Comparison of ENCODE assay signal across 24 cellular contexts in genomic region chr3:99762901-99763300, GRCh38. TPM values are rescaled to one million over a fixed set of nuclear protein-coding genes. Genes with fewer than 3 reads are reported as not detected.
A peak's percentile ranks its signal among the peaks of the same experiment; 100 is the strongest.
DNase-seq lines count a peak whose midpoint lies in the region; ATAC-seq, FAIRE-seq and TF ChIP-seq lines count a peak whose summit lies in the region.
"Had no signal": no experiment of that assay in that cellular context is flagged by ENCODE, and none has a peak within 500 bp of the region (broad histone marks: within the 10 kb centered on the region; RNA-seq: fewer than 3 reads in every experiment).

No MANE protein-coding gene starts in this region.

- no peak for ATAC-seq in IMR-90 (ENCODE audit: low read depth)
- ATAC-seq: A549; CD8-positive, alpha-beta T cell had no signal

- H3K4me2 ChIP-seq in IMR-90 (ENCODE audit: low read depth, low read length) (no peak overlapping the region), keratinocyte (ENCODE audit: control insufficient read depth, extremely low read depth, insufficient read depth, low read depth, low read length) (no peak overlapping the region)
- H3K4me2 ChIP-seq: A549; BLaER1 treated with 17β-estradiol and CSF1 and Interleukin-3, amounts not matched to agents 10 nM and 100 nM had no signal

- no peak overlapping the region for H2BK5ac ChIP-seq in IMR-90 (ENCODE audit: low read depth, low read length, poor library complexity, severe bottlenecking)

- H3K27ac ChIP-seq in IMR-90 (ENCODE audit: insufficient read depth, low read length), result no peak overlapping the region
- H3K27ac ChIP-seq in keratinocyte (ENCODE audit: control insufficient read depth, insufficient read depth, low read length), result no peak overlapping the region
- H3K27ac ChIP-seq: 22Rv1; A549; BLaER1 treated with 17β-estradiol and CSF1 and Interleukin-3, amounts not matched to agents 10 nM and 100 nM; C4-2B had no signal

- H3K27me3 ChIP-seq in IMR-90 (ENCODE audit: control insufficient read depth, insufficient read depth, low read length) (no peaks in the 10 kb centered on the region), keratinocyte (ENCODE audit: control insufficient read depth, extremely low read depth, insufficient read depth, low read length) (no peaks in the 10 kb centered on the region)
- H3K27me3 ChIP-seq: BLaER1 treated with 17β-estradiol and CSF1 and Interleukin-3, amounts not matched to agents 10 nM and 100 nM had no signal

- no CpG with 5 or more reads among the region's 1 CpG for WGBS in IMR-90 (ENCODE audit: extremely low coverage in 2 of 2, insufficient read length in 1 of 2), 2 experiments

- H2BK120ac ChIP-seq in IMR-90 (ENCODE audit: low read depth, low read length), result no peak overlapping the region

- H3K27ac Mint-ChIP-seq in chondrocyte (ENCODE audit: unreplicated experiment), result peak overlapping the region; percentile 85
- H3K27ac Mint-ChIP-seq in osteocyte (ENCODE audit: unreplicated experiment), result peak overlapping the region; percentile 75
- H3K27ac Mint-ChIP-seq: B cell; CD4-positive, alpha-beta T cell; CD8-positive, alpha-beta T cell had no signal

- H3K79me2 ChIP-seq in keratinocyte (ENCODE audit: control insufficient read depth, insufficient read depth, low read length), result no peaks in the 10 kb centered on the region

- no peak overlapping the region for H3K23ac ChIP-seq in IMR-90 (ENCODE audit: low read depth, low read length)

- no peak for TF ChIP-seq POLR2A in IMR-90 (IDR thresholded peaks at IDR 0.05; ENCODE audit: low read depth, low read length)

- POLR2A ChIA-PET in IMR-90 (lab: Charles Lee; ENCODE audit: unreplicated experiment), result no interaction called here

- no peak for TF ChIP-seq RAD21 in IMR-90 (IDR thresholded peaks at IDR 0.05; ENCODE audit: low read length)

- no peak overlapping the region for H2BK20ac ChIP-seq in IMR-90 (ENCODE audit: low read depth, low read length)

- H2BK15ac ChIP-seq in IMR-90 (ENCODE audit: low read depth, low read length), result no peak overlapping the region

- H2AK9ac ChIP-seq in IMR-90 (replicated peaks; ENCODE audit: low read depth, low read length, poor library complexity), result no peak overlapping the region

- H3K4me1 Mint-ChIP-seq in chondrocyte (ENCODE audit: low read depth), result peaks cover 96% of the 10 kb centered on the region
- peaks cover 84% of the 10 kb centered on the region for H3K4me1 Mint-ChIP-seq in osteocyte (ENCODE audit: unreplicated experiment)
- H3K4me1 Mint-ChIP-seq: B cell had no signal

- H2AFZ ChIP-seq in IMR-90 (replicated peaks; ENCODE audit: low read length, poor library complexity), result no peak overlapping the region
- no peak overlapping the region for H2AFZ ChIP-seq in keratinocyte (ENCODE audit: control insufficient read depth, low read length)

- H3K27me3 Mint-ChIP-seq in chondrocyte (ENCODE audit: low read depth) (no peaks in the 10 kb centered on the region), osteocyte (ENCODE audit: unreplicated experiment) (no peaks in the 10 kb centered on the region)

- no TSS peak for BruUV-seq in IMR-90 (replicated peaks; lab: Mats Ljungman, UMichigan)

- DNase-seq in IMR-90 (no peak), chondrocyte (ENCODE audit: low spot score) (no peak), keratinocyte (ENCODE audit: low read depth, low spot score) (no peak), osteocyte (ENCODE audit: extremely low spot score, unreplicated experiment) (no peak), NCI-H2227 treated with DMSO at 0.1 percent for 48 hours (lab: John Stamatoyannopoulos, UW) (no peak), head of caudate nucleus (no peak), T-helper 2 cell (no peak)
- DNase-seq: AML-193; CD4-positive, alpha-beta T cell; CD8-positive, alpha-beta T cell; COR-L47; DMS 273 treated with DMSO at 0.1 percent for 48 hours; DMS153; DMS53; DMS79 treated with DMSO at 0.1 percent for 48 hours; GF-D8 had no signal

- peaks cover 4 to 8% of the 10 kb centered on the region in 2 experiments; a peak in 2 of 4 replicates for H3K79me1 ChIP-seq in IMR-90 (ENCODE audit: low read depth in 1 of 2, low read length in 2 of 2)

- FAIRE-seq in keratinocyte (lab: Jason Lieb, UNC), result peak; percentile 5
- FAIRE-seq: A549, G401.6, GM12891, GM19239 had no signal

- dilution Hi-C loops in IMR-90 (cut with HindIII; ENCODE audit: low sequenced_read_pairs, unreplicated experiment) (loop anchor here (25.0 kb wide), 1 partner anchor 751 kb away; no protein-coding TSS in a partner anchor), keratinocyte (cut with MboI; ENCODE audit: extremely low pct_ligation_motif_present, low sequenced_read_pairs) (loop anchor here (25.0 kb wide), 1 partner anchor 751 kb away; no protein-coding TSS in a partner anchor)

- H3K56ac ChIP-seq in IMR-90 (ENCODE audit: extremely low read depth, insufficient read depth, low read length), result no peak overlapping the region

- H3K36me3 Mint-ChIP-seq in chondrocyte (ENCODE audit: low read depth) (peaks cover 25% of the 10 kb centered on the region), osteocyte (ENCODE audit: unreplicated experiment) (peaks cover 61% of the 10 kb centered on the region)
- H3K36me3 Mint-ChIP-seq: CD8-positive, alpha-beta T cell had no signal

- peaks cover 6% of the 10 kb centered on the region for H3K9me1 ChIP-seq in IMR-90 (ENCODE audit: insufficient read depth, low read length)
- H3K9me1 ChIP-seq in keratinocyte (ENCODE audit: control insufficient read depth, extremely low read depth, insufficient read depth, low read length), result no peaks in the 10 kb centered on the region

- no peak overlapping the region for H4K5ac ChIP-seq in IMR-90 (ENCODE audit: low read depth, low read length)

- in situ Hi-C loops in IMR-90 (cut with MboI; ENCODE audit: low sequenced_read_pairs), result loop anchor here (25.0 kb wide), 1 partner anchor 1151 kb away; no protein-coding TSS in a partner anchor

- H3K4me3 ChIP-seq in IMR-90 (ENCODE audit: insufficient read depth, low read depth, low read length), result no peak overlapping the region
- no peak overlapping the region for H3K4me3 ChIP-seq in keratinocyte (ENCODE audit: control insufficient read depth in 2 of 3, extremely low read depth in 1 of 3, insufficient read depth in 2 of 3, low read depth in 1 of 3, low read length in 3 of 3)
- H3K4me3 ChIP-seq: A549; BLaER1 treated with 17β-estradiol and CSF1 and Interleukin-3, amounts not matched to agents 10 nM and 100 nM had no signal

- H3K9me3 Mint-ChIP-seq in chondrocyte (ENCODE audit: low read depth), result no peaks in the 10 kb centered on the region
- no peaks in the 10 kb centered on the region for H3K9me3 Mint-ChIP-seq in osteocyte (ENCODE audit: unreplicated experiment)
- H3K9me3 Mint-ChIP-seq: CD4-positive, alpha-beta T cell; CD8-positive, alpha-beta T cell had no signal

- no peak overlapping the region for H2AK5ac ChIP-seq in IMR-90 (ENCODE audit: low read depth, low read length)

- H4K91ac ChIP-seq in IMR-90 (ENCODE audit: insufficient read depth, low read depth, low read length), result no peak overlapping the region

- H3K36me3 ChIP-seq in IMR-90 (ENCODE audit: control insufficient read depth, insufficient read depth, low read length) (no peaks in the 10 kb centered on the region), keratinocyte (ENCODE audit: control insufficient read depth in 2 of 2, extremely low read depth in 1 of 2, insufficient read depth in 2 of 2, low read length in 2 of 2) (no peaks in the 10 kb centered on the region)
- H3K36me3 ChIP-seq: BLaER1 treated with 17β-estradiol and CSF1 and Interleukin-3, amounts not matched to agents 10 nM and 100 nM had no signal

- H3K14ac ChIP-seq in IMR-90 (replicated peaks; ENCODE audit: low read depth, low read length), result no peak overlapping the region

- no peaks in the 10 kb centered on the region for H4K20me1 ChIP-seq in IMR-90 (ENCODE audit: insufficient read depth, low read length)
- no peaks in the 10 kb centered on the region for H4K20me1 ChIP-seq in keratinocyte (ENCODE audit: control insufficient read depth, extremely low read depth, insufficient read depth, low read length)
- H4K20me1 ChIP-seq: BLaER1 treated with 17β-estradiol and CSF1 and Interleukin-3, amounts not matched to agents 10 nM and 100 nM had no signal

- CTCF ChIA-PET in IMR-90 (lab: Yijun Ruan, JAX), result no interaction called here

- TF ChIP-seq CTCF in IMR-90 (conservative IDR thresholded peaks at IDR 0.05; ENCODE audit: low read depth, low read length) (no peak), chondrocyte (IDR thresholded peaks at IDR 0.05) (no peak), keratinocyte (optimal IDR thresholded peaks at IDR 0.05 in 1 of 3, IDR thresholded peaks at IDR 0.05 in 1 of 3, conservative IDR thresholded peaks at IDR 0.05 in 1 of 3; ENCODE audit: extremely low read depth in 1 of 3, insufficient read depth in 2 of 3, low read length in 3 of 3) (no peak), osteocyte (IDR thresholded peaks at IDR 0.05) (no peak)

- no peak overlapping the region for H3K4ac ChIP-seq in IMR-90 (ENCODE audit: low read depth, low read length)

- H3K9me3 ChIP-seq in IMR-90 (ENCODE audit: control insufficient read depth, insufficient read depth, low read length), result no peaks in the 10 kb centered on the region
- no peaks in the 10 kb centered on the region for H3K9me3 ChIP-seq in keratinocyte (ENCODE audit: control insufficient read depth, low read depth, low read length)
- H3K9me3 ChIP-seq: A549; BLaER1 treated with 17β-estradiol and CSF1 and Interleukin-3, amounts not matched to agents 10 nM and 100 nM had no signal

- intact Hi-C loops in IMR-90 (cut with micrococcal nuclease), result no loop called here
- intact Hi-C loops in head of caudate nucleus (cut with DNase I), result no loop called here

- H3K18ac ChIP-seq in IMR-90 (ENCODE audit: low read depth, low read length), result no peak overlapping the region

- peaks cover 9% of the 10 kb centered on the region; the same call in 1 of the 2 replicates for H3K4me1 ChIP-seq in IMR-90 (ENCODE audit: control insufficient read depth, insufficient read depth, low read length)
- H3K4me1 ChIP-seq in keratinocyte (ENCODE audit: control insufficient read depth, extremely low read depth, insufficient read depth, low read length), result no peaks in the 10 kb centered on the region
- H3K4me1 ChIP-seq: A549; BLaER1 treated with 17β-estradiol and CSF1 and Interleukin-3, amounts not matched to agents 10 nM and 100 nM had no signal

- H3K4me3 Mint-ChIP-seq in chondrocyte (ENCODE audit: unreplicated experiment), result no peak overlapping the region
- H3K4me3 Mint-ChIP-seq in osteocyte (ENCODE audit: unreplicated experiment), result no peak overlapping the region
- H3K4me3 Mint-ChIP-seq: B cell; CD4-positive, alpha-beta T cell; CD8-positive, alpha-beta T cell had no signal

- no peak overlapping the region for H4K8ac ChIP-seq in IMR-90 (ENCODE audit: low read depth in 2 of 2, low read length in 2 of 2)

- H3K9ac ChIP-seq in IMR-90 (ENCODE audit: low read depth, low read length) (no peak overlapping the region), keratinocyte (ENCODE audit: control insufficient read depth, extremely low read depth, insufficient read depth, low read length) (no peak overlapping the region)
- H3K9ac ChIP-seq: BLaER1 treated with 17β-estradiol and CSF1 and Interleukin-3, amounts not matched to agents 10 nM and 100 nM had no signal

RNA-seq across cellular contexts. Expression of gene CMSS1, which starts 54.8 kb away (rescaled TPM):
- total RNA-seq in IMR-90 (2012; rRNA removed), result 13.6 and 18.1 TPM in 2 replicates
- 10.0 and 12.5 TPM in 2 replicates for polyA plus RNA-seq in IMR-90 (2012; rRNA removed)
- polyA plus RNA-seq in IMR-90 (2012; cell fraction: cytosol; rRNA removed), result 2.1 and 2.2 TPM in 2 replicates
- 0.51 and 4.4 TPM in 2 replicates for polyA plus RNA-seq in IMR-90 (2012; cell fraction: nucleus; rRNA removed; ENCODE audit: low replicate concordance)
- total RNA-seq in chondrocyte, result 19.5 to 57.6 TPM (median 22.3 TPM) in 3 replicates
- polyA plus RNA-seq in keratinocyte, result 13.4 to 37.2 TPM (median 27.9 TPM) in 3 replicates
- 73.5 TPM for polyA plus RNA-seq in keratinocyte (2011; ENCODE audit: low read depth)
- polyA plus RNA-seq in keratinocyte (2011; cell fraction: cytosol; rRNA removed), result 22.6 and 32.7 TPM in 2 replicates
- polyA plus RNA-seq in keratinocyte (2011; cell fraction: nucleus; rRNA removed), result 10.9 and 13.0 TPM in 2 replicates
- 26.6 and 41.9 TPM in 2 replicates for polyA plus RNA-seq in keratinocyte (2012; ENCODE audit: low replicate concordance)
- 2.9 to 15.8 TPM (median 10.3 TPM) in 3 replicates for polyA minus RNA-seq in keratinocyte
- polyA minus RNA-seq in keratinocyte (2011; cell fraction: cytosol; rRNA and poly(A)+ RNA removed), result 26.7 TPM
- polyA minus RNA-seq in keratinocyte (2011; cell fraction: nucleus; rRNA and poly(A)+ RNA removed), result 5.6 and 15.5 TPM in 2 replicates
- total RNA-seq in osteocyte, result 38.5 and 47.2 TPM in 2 replicates
